ENCODE assay signal across 11 cellular contexts in genomic region chr1:67771152-67771551, GRCh38.
DNase-seq lines count a peak whose midpoint lies in the region; ATAC-seq, FAIRE-seq and TF ChIP-seq lines count a peak whose summit lies in the region.
"Had no signal": no experiment of that assay in that cellular context is flagged by ENCODE, and none has a peak within 500 bp of the region (broad histone marks: within the 10 kb centered on the region; RNA-seq: fewer than 3 reads in every experiment).

No MANE protein-coding gene starts in this region.

- H3K27ac Mint-ChIP-seq in activated CD8-positive, alpha-beta T cell treated with anti-CD3 and anti-CD28 coated beads for 36 hours = no peak overlapping the region

- intact Hi-C loops in IMR-90 (cut with micrococcal nuclease) (no loop called here), GM12878 (cut with micrococcal nuclease; ENCODE audit: unreplicated experiment) (loop anchor here (5.0 kb wide), 1 partner anchor 61 kb away; the partner anchor contains the start of gene GNG12), left lung (cut with DNase I) (no loop called here)
- intact Hi-C loops in activated CD8-positive, alpha-beta T cell treated with anti-CD3 and anti-CD28 coated beads for 36 hours (cut with micrococcal nuclease) = no loop called here

- 0 out of 3 replicates have a peak overlapping the region, but pooled peaks have one; percentile 19 for H2BK15ac ChIP-seq in IMR-90 (ENCODE audit: low read depth, low read length)

- peaks cover 28% of the 10 kb centered on the region for H4K20me1 ChIP-seq in IMR-90 (ENCODE audit: insufficient read depth, low read length)
- H4K20me1 ChIP-seq in GM12878 (ENCODE audit: control insufficient read depth, insufficient read depth) = no peaks in the 10 kb centered on the region

- H4K91ac ChIP-seq in IMR-90 (ENCODE audit: insufficient read depth, low read depth, low read length) = no peak overlapping the region; the same call in 1 of the 2 replicates

- H3K27me3 ChIP-seq in IMR-90 (ENCODE audit: control insufficient read depth, insufficient read depth, low read length) (no peaks in the 10 kb centered on the region), GM12878 (replicated peaks in 1 of 2; ENCODE audit: control insufficient read depth in 2 of 2, insufficient read depth in 2 of 2, low read length in 1 of 2) (no peaks in the 10 kb centered on the region; a peak in 1 of 4 replicates), left lung (no peaks in the 10 kb centered on the region)

- TF ChIP-seq CTCF in AG10803 (conservative IDR thresholded peaks at IDR 0.05; ENCODE audit: low read length) (peak; percentile 12), IMR-90 (conservative IDR thresholded peaks at IDR 0.05; ENCODE audit: low read depth, low read length) (no peak; the same call in 1 of the 2 replicates), GM12878 (IDR thresholded peaks at IDR 0.05 in 2 of 3, conservative IDR thresholded peaks at IDR 0.05 in 1 of 3; ENCODE audit: control insufficient read depth in 2 of 3, extremely low read depth in 1 of 3, insufficient read depth in 1 of 3, low read depth in 3 of 3, low read length in 3 of 3) (peak in 2 of 3 experiments; percentile 15 to 26; a peak in 2 of 6 replicates), left lung (IDR thresholded peaks at IDR 0.05) (no peak), GM13977 (IDR thresholded peaks at IDR 0.05; ENCODE audit: extremely low read depth, insufficient read depth, missing control alignments) (no peak)
- no peak for TF ChIP-seq CTCF in activated CD8-positive, alpha-beta T cell treated with anti-CD3 and anti-CD28 coated beads for 36 hours (IDR thresholded peaks at IDR 0.05)

- SMC1A ChIA-PET in GM12878 (lab: Charles Lee; ENCODE audit: uncharacterized antibody, unreplicated experiment) = interaction anchor here (1.0 to 20.9 kb wide), 10 partner anchors 10 to 63 kb away, joined by 3 to 1058 read pairs (median 16); partner anchors contain the start of gene GNG12

- H2BK5ac ChIP-seq in IMR-90 (ENCODE audit: low read depth, low read length, poor library complexity, severe bottlenecking) = peak overlapping the region; percentile 2

- no peak overlapping the region for H3K14ac ChIP-seq in IMR-90 (replicated peaks; ENCODE audit: low read depth, low read length)

- 0 out of 4 replicates have a peak overlapping the region, but pooled peaks of 1 of the 2 experiments have one; percentile 4 for H4K8ac ChIP-seq in IMR-90 (ENCODE audit: low read depth in 2 of 2, low read length in 2 of 2)

- H3K27me3 Mint-ChIP-seq in activated T-cell treated with anti-CD3 and anti-CD28 coated beads, Interleukin-2, amount 50 U/mL, for 4 hours (ENCODE audit: low read depth) = peaks cover 30% of the 10 kb centered on the region
- H3K27me3 Mint-ChIP-seq in activated CD8-positive, alpha-beta T cell treated with anti-CD3 and anti-CD28 coated beads for 36 hours = peaks cover 30% of the 10 kb centered on the region

- ATAC-seq in IMR-90 (ENCODE audit: low read depth) (peak; percentile 38), GM12878 (peak; percentile 37), left lung (peak; percentile 78)
- no peak for ATAC-seq in activated T-cell treated with anti-CD3 and anti-CD28 coated beads, Interleukin-2, amount 50 U/mL, for 4 hours
- no peak for ATAC-seq in activated CD8-positive, alpha-beta T cell treated with anti-CD3 and anti-CD28 coated beads for 36 hours

- no peak for FAIRE-seq in GM12878 (lab: Jason Lieb, UNC)

- H3K4me3 Mint-ChIP-seq in activated T-cell treated with anti-CD3 and anti-CD28 coated beads, Interleukin-2, amount 50 U/mL, for 4 hours = no peak overlapping the region
- no peak overlapping the region for H3K4me3 Mint-ChIP-seq in activated CD8-positive, alpha-beta T cell treated with anti-CD3 and anti-CD28 coated beads for 36 hours

- no peaks in the 10 kb centered on the region for H3K9me3 Mint-ChIP-seq in activated T-cell treated with anti-CD3 and anti-CD28 coated beads, Interleukin-2, amount 50 U/mL, for 4 hours
- H3K9me3 Mint-ChIP-seq in activated CD8-positive, alpha-beta T cell treated with anti-CD3 and anti-CD28 coated beads for 36 hours = no peaks in the 10 kb centered on the region

- in situ Hi-C loops in IMR-90 (cut with MboI; ENCODE audit: low sequenced_read_pairs) (loop anchor here (5.0 to 25.0 kb wide), 2 partner anchors 336 to 359 kb away; no protein-coding TSS in a partner anchor), GM12878 (cut with MboI) (no loop called here), GM13977 (cut with MboI; ENCODE audit: low pct_unique_long_range_greater_than_20kb, low sequenced_read_pairs, unreplicated experiment) (no loop called here)

- H2AFZ ChIP-seq in IMR-90 (replicated peaks; ENCODE audit: low read length, poor library complexity) (no peak overlapping the region), GM12878 (ENCODE audit: control insufficient read depth, low read depth, low read length) (no peak overlapping the region)

- H3K9ac ChIP-seq in IMR-90 (ENCODE audit: low read depth, low read length) (no peak overlapping the region), GM12878 (ENCODE audit: control insufficient read depth, insufficient read depth, low read length) (no peak overlapping the region)

- H3K4me1 ChIP-seq in IMR-90 (ENCODE audit: control insufficient read depth, insufficient read depth, low read length) = peaks cover 26% of the 10 kb centered on the region
- peaks cover 7% of the 10 kb centered on the region for H3K4me1 ChIP-seq in GM12878 (ENCODE audit: control insufficient read depth, insufficient read depth, low read length)
- peaks cover 0 to 7% of the 10 kb centered on the region in 2 donors for H3K4me1 ChIP-seq in left lung

- H3K27ac ChIP-seq in IMR-90 (ENCODE audit: insufficient read depth, low read length) (peak overlapping the region; percentile 2; the same call in 1 of the 2 replicates), GM12878 (ENCODE audit: control insufficient read depth, insufficient read depth) (no peak overlapping the region), left lung (no peak overlapping the region)

- no peaks in the 10 kb centered on the region for H3K36me3 Mint-ChIP-seq in activated T-cell treated with anti-CD3 and anti-CD28 coated beads, Interleukin-2, amount 50 U/mL, for 4 hours (ENCODE audit: insufficient read depth)
- H3K36me3 Mint-ChIP-seq in activated CD8-positive, alpha-beta T cell treated with anti-CD3 and anti-CD28 coated beads for 36 hours (ENCODE audit: low read depth) = no peaks in the 10 kb centered on the region

- POLR2A ChIA-PET in IMR-90 (lab: Charles Lee; ENCODE audit: unreplicated experiment) (no interaction called here), GM12878 (lab: Charles Lee) (interaction anchor here (0.5 to 5.3 kb wide), 7 partner anchors 11 to 207 kb away, joined by 3 to 36 read pairs (median 6); partner anchors contain the start of genes GADD45A and GNG12)
- POLR2A ChIA-PET in activated CD8-positive, alpha-beta T cell treated with anti-CD3 and anti-CD28 coated beads for 36 hours (lab: Charles Lee) = no interaction called here

- H3K56ac ChIP-seq in IMR-90 (ENCODE audit: extremely low read depth, insufficient read depth, low read length) = no peak overlapping the region

- peaks cover 41% of the 10 kb centered on the region for H3K9me1 ChIP-seq in IMR-90 (ENCODE audit: insufficient read depth, low read length)

- dilution Hi-C loops in IMR-90 (cut with HindIII; ENCODE audit: low sequenced_read_pairs, unreplicated experiment) = no loop called here

- TF ChIP-seq RAD21 in IMR-90 (IDR thresholded peaks at IDR 0.05; ENCODE audit: low read length) (no peak), GM12878 (IDR thresholded peaks at IDR 0.05; ENCODE audit: insufficient read depth, low read depth, low read length) (no peak)

- H3K79me2 ChIP-seq in GM12878 (ENCODE audit: control insufficient read depth, insufficient read depth, low read length) = no peaks in the 10 kb centered on the region

- TF ChIP-seq POLR2A in IMR-90 (IDR thresholded peaks at IDR 0.05; ENCODE audit: low read depth, low read length) (no peak), GM12878 (IDR thresholded peaks at IDR 0.05; ENCODE audit: low read depth, low read length) (no peak)

- BruUV-seq in IMR-90 (replicated peaks; lab: Mats Ljungman, UMichigan) = no TSS peak
- BruUV-seq in GM12878 (replicated peaks; lab: Mats Ljungman, UMichigan) = no TSS peak

- H3K79me1 ChIP-seq in IMR-90 (ENCODE audit: low read depth in 1 of 2, low read length in 2 of 2) = peaks cover 57 to 91% of the 10 kb centered on the region in 2 experiments

- no peak for TF ChIP-seq EP300 in GM12878 (IDR thresholded peaks at IDR 0.05; ENCODE audit: borderline replicate concordance in 1 of 2, control insufficient read depth in 1 of 2, low read depth in 2 of 2, low read length in 2 of 2)

- H3K9me3 ChIP-seq in IMR-90 (ENCODE audit: control insufficient read depth, insufficient read depth, low read length) = no peaks in the 10 kb centered on the region
- no peaks in the 10 kb centered on the region for H3K9me3 ChIP-seq in GM12878 (replicated peaks; ENCODE audit: control insufficient read depth, insufficient read depth, low read length)
- H3K9me3 ChIP-seq in left lung = no peaks in the 10 kb centered on the region

- H2BK20ac ChIP-seq in IMR-90 (ENCODE audit: low read depth, low read length) = no peak overlapping the region

- RAD21 ChIA-PET in GM12878 (lab: Charles Lee; ENCODE audit: unreplicated experiment) = interaction anchor here (0.8 to 10.3 kb wide), 12 partner anchors 10 to 210 kb away, joined by 3 to 320 read pairs (median 6); partner anchors contain the start of gene GNG12

- H3K4me3 ChIP-seq in AG10803 (ENCODE audit: low read length) (no peak overlapping the region), IMR-90 (ENCODE audit: insufficient read depth, low read depth, low read length) (no peak overlapping the region), GM12878 (no peak overlapping the region), left lung (no peak overlapping the region)

- H3K4me2 ChIP-seq in IMR-90 (ENCODE audit: low read depth, low read length) (no peak overlapping the region), GM12878 (ENCODE audit: control insufficient read depth, insufficient read depth) (no peak overlapping the region)

- H3K23ac ChIP-seq in IMR-90 (ENCODE audit: low read depth, low read length) = no peak overlapping the region

- no peak overlapping the region for H2BK120ac ChIP-seq in IMR-90 (ENCODE audit: low read depth, low read length)

- no peak overlapping the region for H4K5ac ChIP-seq in IMR-90 (ENCODE audit: low read depth, low read length)

- peaks cover 4% of the 10 kb centered on the region for H3K4me1 Mint-ChIP-seq in activated T-cell treated with anti-CD3 and anti-CD28 coated beads, Interleukin-2, amount 50 U/mL, for 4 hours (ENCODE audit: low read depth)
- H3K4me1 Mint-ChIP-seq in activated CD8-positive, alpha-beta T cell treated with anti-CD3 and anti-CD28 coated beads for 36 hours (ENCODE audit: low read depth) = peaks cover 22% of the 10 kb centered on the region

- H3K18ac ChIP-seq in IMR-90 (ENCODE audit: low read depth, low read length) = no peak overlapping the region

- CTCF ChIA-PET in IMR-90 (lab: Yijun Ruan, JAX) = interaction anchor here (0.9 kb wide), 1 partner anchor 42 kb away, joined by 4 read pairs; no protein-coding TSS in a partner anchor
- CTCF ChIA-PET in GM12878 (lab: Yijun Ruan, JAX) = interaction anchor here (0.7 to 10.3 kb wide), 15 partner anchors 11 to 238 kb away, joined by 3 to 315 read pairs (median 5); partner anchors contain the start of gene GNG12
- CTCF ChIA-PET in activated CD8-positive, alpha-beta T cell treated with anti-CD3 and anti-CD28 coated beads for 36 hours (lab: Charles Lee) = interaction anchor here (0.9 to 4.4 kb wide), 3 partner anchors 11 to 226 kb away, joined by 3 to 25 read pairs (median 3); no protein-coding TSS in a partner anchor

- H2AK5ac ChIP-seq in IMR-90 (ENCODE audit: low read depth, low read length) = no peak overlapping the region

- peak; percentile 45 for DNase-seq in AG10803 (ENCODE audit: low read depth)
- peak; percentile 92 for DNase-seq in IMR-90
- DNase-seq in GM12878 (ENCODE audit: low read depth, low spot score) = no peak
- peak in 1 of 2 donors; percentile 40 for DNase-seq in left lung
- no peak for DNase-seq in NCI-H2081 (lab: John Stamatoyannopoulos, UW)
- DNase-seq in GM13977 (ENCODE audit: low spot score) = no peak
- DNase-seq in activated T-cell treated with anti-CD3 and anti-CD28 coated beads, Interleukin-2, amount 50 U/mL, for 4 hours = no peak
- DNase-seq in activated CD8-positive, alpha-beta T cell treated with anti-CD3 and anti-CD28 coated beads for 36 hours = no peak
- DNase-seq: activated naive CD4-positive, alpha-beta T cell treated with Interleukin-2 at 50 U/mL for 16 hours; stimulated activated CD4-positive, alpha-beta T cell treated with anti-CD3 and anti-CD28 coated beads, Interleukin-12 subunit alpha, Interleukin-12 subunit beta, amount 100 ng/mL, for 4 hours; T-helper 9 cell had no signal

- H3K4ac ChIP-seq in IMR-90 (ENCODE audit: low read depth, low read length) = no peak overlapping the region

- WGBS in IMR-90 (ENCODE audit: extremely low coverage in 2 of 2, insufficient read length in 1 of 2), 2 experiments = 63% methylated on average over 2 of the region's 6 CpGs; no CpG with 5 or more reads in 1 of the 2 experiments
- WGBS in GM12878 (ENCODE audit: insufficient coverage, insufficient replicate concordance, low lambda C conversion rate, missing lambda C conversion rate) = 60% methylated on average over 6 of the region's 6 CpGs

- peaks cover 16% of the 10 kb centered on the region for H3K36me3 ChIP-seq in IMR-90 (ENCODE audit: control insufficient read depth, insufficient read depth, low read length)
- H3K36me3 ChIP-seq in GM12878 (ENCODE audit: control insufficient read depth in 2 of 2, insufficient read depth in 2 of 2, low read length in 1 of 2) = no peaks in the 10 kb centered on the region
- H3K36me3 ChIP-seq in left lung = no peaks in the 10 kb centered on the region

- H2AK9ac ChIP-seq in IMR-90 (replicated peaks; ENCODE audit: low read depth, low read length, poor library complexity) = no peak overlapping the region

Comparison
In these comparisons a context has a peak if more than half of its experiments do, and no peak if none do; other contexts are left out.
1. DNase-seq: peak in AG10803 (single experiment) and IMR-90 (single experiment); none in GM12878 (single experiment), NCI-H2081 (0 of 2), GM13977 (single experiment), activated T-cell treated with anti-CD3 and anti-CD28 coated beads, Interleukin-2, amount 50 U/mL, for 4 hours (single experiment) and activated CD8-positive, alpha-beta T cell treated with anti-CD3 and anti-CD28 coated beads for 36 hours (single experiment).
2. CTCF ChIP-seq: peak in AG10803 (single experiment) and GM12878 (2 of 3); none in IMR-90 (single experiment), left lung (0 of 2), GM13977 (single experiment) and activated CD8-positive, alpha-beta T cell treated with anti-CD3 and anti-CD28 coated beads for 36 hours (single experiment).
3. ATAC-seq: peak in IMR-90 (single experiment), GM12878 (single experiment) and left lung (single experiment); none in activated T-cell treated with anti-CD3 and anti-CD28 coated beads, Interleukin-2, amount 50 U/mL, for 4 hours (0 of 2) and activated CD8-positive, alpha-beta T cell treated with anti-CD3 and anti-CD28 coated beads for 36 hours (single experiment).